In the genomic region with DNA sequence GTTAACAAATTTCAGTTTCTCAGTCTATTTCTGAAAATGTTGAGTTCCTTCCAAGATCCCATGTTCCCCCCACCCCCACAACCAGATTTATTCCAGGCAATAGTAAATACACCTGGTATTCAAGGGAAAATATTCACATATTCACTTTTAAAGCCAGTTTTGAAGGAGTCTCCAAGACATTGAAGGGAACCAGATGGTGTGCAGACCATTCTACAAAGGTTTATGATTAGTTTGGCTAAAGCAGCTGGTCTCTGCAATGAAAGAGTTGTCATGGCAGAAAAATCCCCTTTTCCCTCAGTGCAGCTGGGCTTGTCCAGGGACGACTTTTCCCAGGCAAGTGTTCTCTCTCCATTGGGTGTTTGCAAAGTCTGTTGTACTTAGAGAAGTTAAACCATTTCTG, we compare ENCODE assay signal across 16 cellular contexts.
"Had no signal": no experiment of that assay in that cellular context is flagged by ENCODE, and none has a peak within 500 bp of the region (broad histone marks: within the 10 kb centered on the region; RNA-seq: fewer than 3 reads in every experiment).

No MANE protein-coding gene starts in this region.

- H3K27ac ChIP-seq: adrenal gland, cardiac muscle cell, epithelial cell of prostate, skin epidermis, uterus had no signal

- H3K36me3 ChIP-seq: adrenal gland, cardiac muscle cell, tibial nerve, uterus had no signal

- DNase-seq: activated CD4-positive, alpha-beta T cell treated with anti-CD3 and anti-CD28 coated beads, Interleukin-2, amount 50 U/mL, for 48 hours; activated gamma-delta T cell treated with Interleukin-2 at 50 U/mL for 16 hours; activated T-cell treated with anti-CD3 and anti-CD28 coated beads for 4 hours; adrenal gland; endodermal cell; islet precursor cell; left colon; midbrain; nephron progenitor cell; occipital lobe; T-helper 17 cell; uterus had no signal

- H3K4me3 ChIP-seq: adrenal gland, cardiac muscle cell, skin epidermis, tibial nerve, uterus had no signal

- H3K9me3 ChIP-seq: adrenal gland, tibial nerve, uterus had no signal

- H3K4me1 ChIP-seq: adrenal gland, tibial nerve, uterus had no signal

- H3K27me3 ChIP-seq: adrenal gland, cardiac muscle cell, tibial nerve, uterus had no signal
